ENCODE assay signal across 19 cellular contexts in genomic region chr18:43671431-43671830, GRCh38.
"Had no signal": no experiment of that assay in that cellular context is flagged by ENCODE, and none has a peak within 500 bp of the region (broad histone marks: within the 10 kb centered on the region; RNA-seq: fewer than 3 reads in every experiment).

No MANE protein-coding gene starts in this region.

- H3K4me1 ChIP-seq: adrenal gland, neural progenitor cell, right atrium auricular region, tibial artery had no signal

- H3K27ac ChIP-seq: adrenal gland, cardiac muscle cell, neural progenitor cell, right atrium auricular region, skin epidermis, tibial artery had no signal

- H3K36me3 ChIP-seq: adrenal gland, cardiac muscle cell, neural progenitor cell, right atrium auricular region, tibial artery had no signal

- H3K4me3 ChIP-seq: adrenal gland, cardiac muscle cell, mucosa of descending colon, neural progenitor cell, right atrium auricular region, skin epidermis, tibial artery had no signal

- DNase-seq: activated CD4-positive, alpha-beta T cell treated with anti-CD3 and anti-CD28 coated beads for 36 hours; activated CD4-positive, alpha-beta T cell treated with anti-CD3 and anti-CD28 coated beads, Interleukin-2, amount 50 U/mL, for 48 hours; activated gamma-delta T cell treated with Interleukin-2 at 50 U/mL for 16 hours; adrenal gland; effector CD8-positive, alpha-beta T cell; head of caudate nucleus; kidney; mesenchymal stem cell; mucosa of descending colon; naive thymus-derived CD4-positive, alpha-beta T cell; stimulated activated naive CD8-positive, alpha-beta T cell treated with anti-CD3 and anti-CD28 coated beads, Interleukin-15, Interleukin-2, amounts not matched to agents 100 U/mL and 50 U/mL, for 24 hours; substantia nigra; tibial artery had no signal

- H3K27me3 ChIP-seq: adrenal gland, cardiac muscle cell, neural progenitor cell, right atrium auricular region, tibial artery had no signal

- ATAC-seq: activated CD4-positive, alpha-beta T cell treated with anti-CD3 and anti-CD28 coated beads for 36 hours; activated naive CD4-positive, alpha-beta T cell treated with anti-CD3 and anti-CD28 coated beads, Interleukin-2, amount 50 U/mL, for 72 hours; mucosa of descending colon; naive thymus-derived CD4-positive, alpha-beta T cell; stimulated activated naive CD8-positive, alpha-beta T cell treated with anti-CD3 and anti-CD28 coated beads, Interleukin-15, Interleukin-2, amounts not matched to agents 100 U/mL and 50 U/mL, for 24 hours; WTC11 had no signal

- H3K9me3 ChIP-seq: adrenal gland, mucosa of descending colon, right atrium auricular region, tibial artery had no signal
